ENCODE assay signal across 1 cellular context in genomic region chr19:10566408-10566657, GRCh38.
TF ChIP-seq lines count a peak whose summit lies in the region.

No MANE protein-coding gene starts in this region.

TF ChIP-seq in K562, 482 proteins besides CTCF, POLR2A, EP300 and RAD21:
- TF ChIP-seq ARNT (IDR thresholded peaks at IDR 0.05), result no peak
- TF ChIP-seq MEF2D (tag; conservative IDR thresholded peaks at IDR 0.05; ENCODE audit: low read depth), result no peak
- no peak for TF ChIP-seq CBFB (CRISPR knock-in tag; IDR thresholded peaks at IDR 0.05)
- no peak for TF ChIP-seq ILK (tag; IDR thresholded peaks at IDR 0.05; ENCODE audit: borderline replicate concordance, low read depth)
- no peak for TF ChIP-seq FOXK2 (conservative IDR thresholded peaks at IDR 0.05 in 1 of 2, IDR thresholded peaks at IDR 0.05 in 1 of 2; ENCODE audit: low read depth in 2 of 2)
- TF ChIP-seq KAT7 (CRISPR knock-in tag; IDR thresholded peaks at IDR 0.05; ENCODE audit: borderline replicate concordance), result no peak
- no peak for TF ChIP-seq SETDB1 (IDR thresholded peaks at IDR 0.05; ENCODE audit: low read length)
- no peak for TF ChIP-seq CEBPG (CRISPR knock-in tag; IDR thresholded peaks at IDR 0.05)
- no peak for TF ChIP-seq CEBPG (tag; conservative IDR thresholded peaks at IDR 0.05 in 1 of 2, IDR thresholded peaks at IDR 0.05 in 1 of 2)
- TF ChIP-seq IRF2 (CRISPR knock-in tag; IDR thresholded peaks at IDR 0.05), result no peak
- no peak for TF ChIP-seq ETS2 (tag; IDR thresholded peaks at IDR 0.05; ENCODE audit: borderline replicate concordance, poor library complexity, severe bottlenecking)
- TF ChIP-seq MIER1 (IDR thresholded peaks at IDR 0.05; ENCODE audit: low read depth), result 0 out of 2 replicates have a peak, but pooled peaks have one; percentile 52
- TF ChIP-seq, protein P1, sequence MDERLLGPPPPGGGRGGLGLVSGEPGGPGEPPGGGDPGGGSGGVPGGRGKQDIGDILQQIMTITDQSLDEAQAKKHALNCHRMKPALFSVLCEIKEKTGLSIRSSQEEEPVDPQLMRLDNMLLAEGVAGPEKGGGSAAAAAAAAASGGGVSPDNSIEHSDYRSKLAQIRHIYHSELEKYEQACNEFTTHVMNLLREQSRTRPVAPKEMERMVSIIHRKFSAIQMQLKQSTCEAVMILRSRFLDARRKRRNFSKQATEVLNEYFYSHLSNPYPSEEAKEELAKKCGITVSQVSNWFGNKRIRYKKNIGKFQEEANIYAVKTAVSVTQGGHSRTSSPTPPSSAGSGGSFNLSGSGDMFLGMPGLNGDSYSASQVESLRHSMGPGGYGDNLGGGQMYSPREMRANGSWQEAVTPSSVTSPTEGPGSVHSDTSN (CRISPR knock-in tag; IDR thresholded peaks at IDR 0.05; ENCODE audit: low read depth), result no peak
- TF ChIP-seq, protein P1 (tag; conservative IDR thresholded peaks at IDR 0.05; ENCODE audit: low read depth), result no peak
- TF ChIP-seq FOXJ2 (tag; IDR thresholded peaks at IDR 0.05), result no peak
- no peak for TF ChIP-seq MTA2 (IDR thresholded peaks at IDR 0.05; ENCODE audit: low read depth)
- TF ChIP-seq, protein P2, sequence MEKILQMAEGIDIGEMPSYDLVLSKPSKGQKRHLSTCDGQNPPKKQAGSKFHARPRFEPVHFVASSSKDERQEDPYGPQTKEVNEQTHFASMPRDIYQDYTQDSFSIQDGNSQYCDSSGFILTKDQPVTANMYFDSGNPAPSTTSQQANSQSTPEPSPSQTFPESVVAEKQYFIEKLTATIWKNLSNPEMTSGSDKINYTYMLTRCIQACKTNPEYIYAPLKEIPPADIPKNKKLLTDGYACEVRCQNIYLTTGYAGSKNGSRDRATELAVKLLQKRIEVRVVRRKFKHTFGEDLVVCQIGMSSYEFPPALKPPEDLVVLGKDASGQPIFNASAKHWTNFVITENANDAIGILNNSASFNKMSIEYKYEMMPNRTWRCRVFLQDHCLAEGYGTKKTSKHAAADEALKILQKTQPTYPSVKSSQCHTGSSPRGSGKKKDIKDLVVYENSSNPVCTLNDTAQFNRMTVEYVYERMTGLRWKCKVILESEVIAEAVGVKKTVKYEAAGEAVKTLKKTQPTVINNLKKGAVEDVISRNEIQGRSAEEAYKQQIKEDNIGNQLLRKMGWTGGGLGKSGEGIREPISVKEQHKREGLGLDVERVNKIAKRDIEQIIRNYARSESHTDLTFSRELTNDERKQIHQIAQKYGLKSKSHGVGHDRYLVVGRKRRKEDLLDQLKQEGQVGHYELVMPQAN (IDR thresholded peaks at IDR 0.05; ENCODE audit: borderline replicate concordance), result 0 out of 2 replicates have a peak, but pooled peaks have one; percentile 1
- TF ChIP-seq ZNF766 (CRISPR knock-in tag; conservative IDR thresholded peaks at IDR 0.05), result 0 out of 2 replicates have a peak, but pooled peaks have one; percentile 5
- TF ChIP-seq HBP1 (CRISPR knock-in tag; IDR thresholded peaks at IDR 0.05), result no peak
- TF ChIP-seq ZKSCAN1 (IDR thresholded peaks at IDR 0.05; ENCODE audit: low read depth, low read length), result no peak
- TF ChIP-seq TRIM24 (IDR thresholded peaks at IDR 0.05), result no peak
- no peak for TF ChIP-seq SMC3 (conservative IDR thresholded peaks at IDR 0.05; ENCODE audit: insufficient read depth, low read depth, low read length)
TF ChIP-seq in K562: peak in this region for 3.
